ENCODE assay signal across 37 cellular contexts in genomic region chr18:61331051-61331450, GRCh38. TPM values are rescaled to one million over a fixed set of nuclear protein-coding genes. Genes with fewer than 3 reads are reported as not detected.
"Had no signal": no experiment of that assay in that cellular context is flagged by ENCODE, and none has a peak within 500 bp of the region (broad histone marks: within the 10 kb centered on the region; RNA-seq: fewer than 3 reads in every experiment).

No MANE protein-coding gene starts in this region.

- H3K27ac ChIP-seq: adrenal gland, ascending aorta, body of pancreas, brain microvascular endothelial cell, breast epithelium, cardiac muscle cell had no signal

- ATAC-seq: activated naive CD4-positive, alpha-beta T cell treated with anti-CD3 and anti-CD28 coated beads, Interleukin-2, amount 50 U/mL, for 72 hours; activated naive CD8-positive, alpha-beta T cell treated with anti-CD3 and anti-CD28 coated beads, Interleukin-2, amount 50 U/mL, for 24 hours; activated T-cell treated with anti-CD3 and anti-CD28 coated beads, Interleukin-2, amount 50 U/mL, for 4 hours; activated T-cell treated with anti-CD3 and anti-CD28 coated beads, Interleukin-2, amount 50 U/mL, for 72 hours; activated T-helper 17 cell treated with anti-CD3 and anti-CD28 coated beads, Interleukin-2, amount 50 U/mL, for 72 hours; body of pancreas had no signal

- H3K36me3 ChIP-seq: adrenal gland, ascending aorta, brain microvascular endothelial cell, breast epithelium, cardiac muscle cell had no signal

- DNase-seq: activated effector memory CD4-positive, alpha-beta T cell treated with anti-CD3 and anti-CD28 coated beads, Interleukin-2, amount 50 U/mL, for 16 hours; activated effector memory CD4-positive, alpha-beta T cell treated with Interleukin-2 at 50 U/mL for 16 hours; activated gamma-delta T cell; activated gamma-delta T cell treated with Interleukin-2 at 50 U/mL for 16 hours; activated naive CD4-positive, alpha-beta T cell; activated naive CD4-positive, alpha-beta T cell treated with anti-CD3 and anti-CD28 coated beads for 36 hours; activated naive CD4-positive, alpha-beta T cell treated with anti-CD3 and anti-CD28 coated beads, Interleukin-2, amount 10 ng/mL, durations not matched to agents 7 days and 5 days; activated naive CD4-positive, alpha-beta T cell treated with anti-CD3 and anti-CD28 coated beads, Interleukin-2, amount 50 U/mL, for 16 hours; activated naive CD4-positive, alpha-beta T cell treated with Interleukin-2 at 50 U/mL for 16 hours; activated naive CD8-positive, alpha-beta T cell treated with anti-CD3 and anti-CD28 coated beads for 36 hours; activated naive CD8-positive, alpha-beta T cell treated with anti-CD3 and anti-CD28 coated beads, Interleukin-2, amount 10 ng/mL, durations not matched to agents 7 days and 5 days; activated naive CD8-positive, alpha-beta T cell treated with anti-CD3 and anti-CD28 coated beads, Interleukin-2, amount 50 U/mL, for 24 hours; activated T-cell treated with anti-CD3 and anti-CD28 coated beads, Interleukin-2, amount 50 U/mL, for 1 hour; activated T-cell treated with anti-CD3 and anti-CD28 coated beads, Interleukin-2, amount 50 U/mL, for 24 hours; activated T-cell treated with anti-CD3 and anti-CD28 coated beads, Interleukin-2, amount 50 U/mL, for 4 hours; activated T-cell treated with anti-CD3 and anti-CD28 coated beads, Interleukin-2, amount 50 U/mL, for 48 hours; activated T-cell treated with anti-CD3 and anti-CD28 coated beads, Interleukin-2, amount 50 U/mL, for 72 hours; adrenal gland; amniotic stem cell; amygdala; anterior cingulate cortex; aorta; body of pancreas; brain microvascular endothelial cell; caudate nucleus; central memory CD4-positive, alpha-beta T cell; cerebellar nuclear complex had no signal

- H3K4me1 ChIP-seq: adrenal gland, ascending aorta had no signal

- H3K9me3 ChIP-seq: adrenal gland, ascending aorta, body of pancreas, breast epithelium had no signal

- H3K27me3 ChIP-seq: ascending aorta, brain microvascular endothelial cell had no signal

- FAIRE-seq: astrocyte, bronchial epithelial cell had no signal

- H3K4me3 ChIP-seq: adrenal gland, ascending aorta, body of pancreas, breast epithelium, cardiac muscle cell had no signal

RNA-seq across cellular contexts. Expression of gene CDH20, which starts 2.2 kb away (rescaled TPM):
- total RNA-seq: activated naive CD4-positive, alpha-beta T cell treated with anti-CD3 and anti-CD28 coated beads for 36 hours; activated T-helper 1 cell treated with anti-CD3 and anti-CD28 coated beads, Interleukin-12 subunit alpha, Interleukin-12 subunit beta, Interleukin-2, Interleukin-4 antibody, amounts not matched to agents 30 ng/mL and 10 ng/mL and 1 ng/mL, durations not matched to agents 14 hours and 24 hours and 36 hours; activated T-helper 2 cell treated with anti-CD3 and anti-CD28 coated beads, Interferon-gamma antibody, Interleukin-2, Interleukin-4, amounts not matched to agents 10 μg/mL and 5 μg/mL and 100 μg/mL, durations not matched to agents 14 hours and 24 hours and 36 hours; aorta; ascending aorta; astrocyte; bronchial epithelial cell; cardiac muscle cell; chondrocyte had no signal
- polyA plus RNA-seq: cardiac muscle cell had no signal
